In genomic region chr5:149839761-149840160, GRCh38 we compare ENCODE assay signal across 2 cellular contexts.
TF ChIP-seq lines count a peak whose summit lies in the region.

No MANE protein-coding gene starts in this region.

TF ChIP-seq in SK-N-SH, 30 proteins besides CTCF, POLR2A, EP300 and RAD21 (continued from another document):
- TF ChIP-seq ZBTB33 (IDR thresholded peaks at IDR 0.05; ENCODE audit: borderline replicate concordance, low read depth) (no peak), SMC3 (IDR thresholded peaks at IDR 0.05; ENCODE audit: low read depth, low read length) (no peak), RXRA (IDR thresholded peaks at IDR 0.05; ENCODE audit: borderline replicate concordance, low read depth) (no peak)

TF ChIP-seq in SK-N-SH treated with all-trans-retinoic acid at 6 μM for 48 hours, 23 proteins besides CTCF, POLR2A, EP300 and RAD21 (continued from another document):
- TF ChIP-seq TSHZ2 (CRISPR knock-in tag; IDR thresholded peaks at IDR 0.05), result no peak
- TF ChIP-seq ZFP3 (CRISPR knock-in tag; IDR thresholded peaks at IDR 0.05), result no peak
